Comparison of ENCODE assay signal across 8 cellular contexts in genomic region chr17:59565959-59566324, GRCh38. TPM values are rescaled to one million over a fixed set of nuclear protein-coding genes. Genes with fewer than 3 reads are reported as not detected.
DNase-seq lines count a peak whose midpoint lies in the region; ATAC-seq and TF ChIP-seq lines count a peak whose summit lies in the region.

No MANE protein-coding gene starts in this region.

- H3K4me1 Mint-ChIP-seq in nephron, result peaks cover 22% of the 10 kb centered on the region

- H3K56ac ChIP-seq in IMR-90 (ENCODE audit: extremely low read depth, insufficient read depth, low read length), result no peak overlapping the region

- H3K9me3 ChIP-seq in IMR-90 (ENCODE audit: control insufficient read depth, insufficient read depth, low read length) (no peaks in the 10 kb centered on the region), stomach smooth muscle (ENCODE audit: control insufficient read depth in 2 of 2, low read length in 2 of 2) (no peaks in the 10 kb centered on the region)

- no peak overlapping the region for H3K18ac ChIP-seq in IMR-90 (ENCODE audit: low read depth, low read length)

- H4K8ac ChIP-seq in IMR-90 (ENCODE audit: low read depth in 2 of 2, low read length in 2 of 2), result peak overlapping the region; percentile 25 to 81

- no peak overlapping the region for H2BK120ac ChIP-seq in IMR-90 (ENCODE audit: low read depth, low read length)

- peak overlapping the region; percentile 73 for H3K4me2 ChIP-seq in IMR-90 (ENCODE audit: low read depth, low read length)

- 0 out of 2 replicates have a peak, but pooled peaks cover 2% of the 10 kb centered on the region for H3K36me3 ChIP-seq in BJ (ENCODE audit: control insufficient read depth, insufficient read depth, low read length)
- H3K36me3 ChIP-seq in IMR-90 (ENCODE audit: control insufficient read depth, insufficient read depth, low read length), result peaks cover 2% of the 10 kb centered on the region; the same call in 1 of the 2 replicates
- no peaks in the 10 kb centered on the region for H3K36me3 ChIP-seq in stomach smooth muscle (ENCODE audit: control insufficient read depth in 2 of 2, insufficient read depth in 2 of 2, low read length in 2 of 2)

- H2AK9ac ChIP-seq in IMR-90 (replicated peaks; ENCODE audit: low read depth, low read length, poor library complexity), result peak overlapping the region; percentile 84

- 0 out of 2 replicates have a peak, but pooled peaks cover 2% of the 10 kb centered on the region for H3K9me1 ChIP-seq in IMR-90 (ENCODE audit: insufficient read depth, low read length)

- H3K14ac ChIP-seq in IMR-90 (replicated peaks; ENCODE audit: low read depth, low read length), result no peak overlapping the region

- H2BK15ac ChIP-seq in IMR-90 (ENCODE audit: low read depth, low read length), result no peak overlapping the region

- dilution Hi-C loops in IMR-90 (cut with HindIII; ENCODE audit: low sequenced_read_pairs, unreplicated experiment), result no loop called here

- WGBS in IMR-90 (ENCODE audit: extremely low coverage in 2 of 2, insufficient read length in 1 of 2), 2 experiments, result 0% methylated on average over 1 of the region's 9 CpGs; no CpG with 5 or more reads in 1 of the 2 experiments

- intact Hi-C loops in IMR-90 (cut with micrococcal nuclease), result no loop called here

- in situ Hi-C loops in IMR-90 (cut with MboI; ENCODE audit: low sequenced_read_pairs), result no loop called here

- DNase-seq in BJ (ENCODE audit: low read depth) (no peak), IMR-90 (peak; percentile 86), RPMI7951 (ENCODE audit: low read depth) (peak; percentile 77), fibroblast of the aortic adventitia (ENCODE audit: low read depth) (peak; percentile 78)
- peak; percentile 30 for DNase-seq in activated T-helper 9 cell treated with anti-CD3 and anti-CD28 coated beads, Interleukin-2, amount 50 U/mL, for 16 hours (ENCODE audit: low read depth)

- H3K4me1 ChIP-seq in IMR-90 (ENCODE audit: control insufficient read depth, insufficient read depth, low read length) (0 out of 2 replicates have a peak, but pooled peaks cover 2% of the 10 kb centered on the region), stomach smooth muscle (ENCODE audit: control insufficient read depth, insufficient read depth, low read length) (peaks cover 9% of the 10 kb centered on the region)

- no peak overlapping the region; the same call in 1 of the 2 replicates for H3K23ac ChIP-seq in IMR-90 (ENCODE audit: low read depth, low read length)

- peak overlapping the region; percentile 52 for H2BK5ac ChIP-seq in IMR-90 (ENCODE audit: low read depth, low read length, poor library complexity, severe bottlenecking)

- peak overlapping the region; percentile 62; the same call in 1 of the 2 replicates for H3K27ac ChIP-seq in IMR-90 (ENCODE audit: insufficient read depth, low read length)
- peak overlapping the region; percentile 89 for H3K27ac ChIP-seq in stomach smooth muscle (ENCODE audit: low read length)

- peak overlapping the region; percentile 100 for H2AFZ ChIP-seq in IMR-90 (replicated peaks; ENCODE audit: low read length, poor library complexity)

- H3K27me3 Mint-ChIP-seq in nephron (ENCODE audit: low read depth), result peaks cover 8% of the 10 kb centered on the region

- H4K5ac ChIP-seq in IMR-90 (ENCODE audit: low read depth, low read length), result no peak overlapping the region

- no peak for TF ChIP-seq RAD21 in IMR-90 (IDR thresholded peaks at IDR 0.05; ENCODE audit: low read length)

- CTCF ChIA-PET in BJ (lab: Yijun Ruan, JAX), result no interaction called here
- CTCF ChIA-PET in IMR-90 (lab: Yijun Ruan, JAX), result no interaction called here

- no peak for TF ChIP-seq POLR2A in IMR-90 (IDR thresholded peaks at IDR 0.05; ENCODE audit: low read depth, low read length)

- no peak overlapping the region for H2BK20ac ChIP-seq in IMR-90 (ENCODE audit: low read depth, low read length)

- no TSS peak for BruUV-seq in IMR-90 (replicated peaks; lab: Mats Ljungman, UMichigan)

- no peak overlapping the region; the same call in 1 of the 2 replicates for H4K91ac ChIP-seq in IMR-90 (ENCODE audit: insufficient read depth, low read depth, low read length)

- H3K9me3 Mint-ChIP-seq in nephron, result no peaks in the 10 kb centered on the region

- POLR2A ChIA-PET in BJ (lab: Charles Lee), result interaction anchor here (0.6 kb wide), 1 partner anchor 1228 kb away, joined by 3 read pairs; no protein-coding TSS in a partner anchor
- POLR2A ChIA-PET in IMR-90 (lab: Charles Lee; ENCODE audit: unreplicated experiment), result no interaction called here

- no peak overlapping the region for H3K4ac ChIP-seq in IMR-90 (ENCODE audit: low read depth, low read length)

- peak overlapping the region; percentile 90 for H3K4me3 ChIP-seq in BJ (ENCODE audit: low read depth, low read length)
- peak overlapping the region; percentile 91 for H3K4me3 ChIP-seq in IMR-90 (ENCODE audit: insufficient read depth, low read depth, low read length)
- peak overlapping the region; percentile 100 for H3K4me3 ChIP-seq in fibroblast of the aortic adventitia (ENCODE audit: low read depth, low read length)
- peak overlapping the region; percentile 99 for H3K4me3 ChIP-seq in stomach smooth muscle (ENCODE audit: low read length in 2 of 2)

- TF ChIP-seq CTCF in BJ (IDR thresholded peaks at IDR 0.05; ENCODE audit: insufficient read depth, low read depth, low read length) (no peak), IMR-90 (conservative IDR thresholded peaks at IDR 0.05; ENCODE audit: low read depth, low read length) (no peak), fibroblast of the aortic adventitia (IDR thresholded peaks at IDR 0.05; ENCODE audit: insufficient read depth, low read length) (no peak), nephron (IDR thresholded peaks at IDR 0.05; ENCODE audit: unreplicated experiment in 3 of 3) (no peak)

- H3K4me3 Mint-ChIP-seq in nephron, result peak overlapping the region; percentile 98 to 100 (median 99)

- H3K79me1 ChIP-seq in IMR-90 (ENCODE audit: low read depth in 1 of 2, low read length in 2 of 2), result peaks cover 6 to 28% of the 10 kb centered on the region in 2 experiments; a peak in 3 of 4 replicates

- H3K27ac Mint-ChIP-seq in nephron, result peak overlapping the region; percentile 76 to 95 (median 92)

- H3K9ac ChIP-seq in IMR-90 (ENCODE audit: low read depth, low read length), result peak overlapping the region; percentile 65
- peak overlapping the region; percentile 88 to 96 for H3K9ac ChIP-seq in stomach smooth muscle (ENCODE audit: low read length in 2 of 2)

- no peaks in the 10 kb centered on the region for H4K20me1 ChIP-seq in IMR-90 (ENCODE audit: insufficient read depth, low read length)

- ATAC-seq in GM19455 (IDR thresholded peaks at IDR 0.05; ENCODE audit: unreplicated experiment) (peak; percentile 66), IMR-90 (ENCODE audit: low read depth) (peak; percentile 86)

- peaks cover 11% of the 10 kb centered on the region for H3K36me3 Mint-ChIP-seq in nephron (ENCODE audit: low read depth)

- no peak overlapping the region for H2AK5ac ChIP-seq in IMR-90 (ENCODE audit: low read depth, low read length)

- H3K27me3 ChIP-seq in BJ (ENCODE audit: control insufficient read depth, insufficient read depth, low read length) (no peaks in the 10 kb centered on the region), IMR-90 (ENCODE audit: control insufficient read depth, insufficient read depth, low read length) (no peaks in the 10 kb centered on the region), stomach smooth muscle (ENCODE audit: control insufficient read depth in 1 of 2, insufficient read depth in 2 of 2, low read length in 2 of 2) (no peaks in the 10 kb centered on the region)

TF ChIP-seq in IMR-90, 13 proteins besides CTCF, POLR2A, EP300 and RAD21 (continues in another document):
- TF ChIP-seq RFX5 (IDR thresholded peaks at IDR 0.05; ENCODE audit: low read depth, low read length) (no peak), SMC3 (IDR thresholded peaks at IDR 0.05; ENCODE audit: low read depth, low read length) (no peak), MXI1 (IDR thresholded peaks at IDR 0.05; ENCODE audit: borderline replicate concordance, low read depth, low read length) (no peak), USF2 (IDR thresholded peaks at IDR 0.05; ENCODE audit: low read depth, low read length) (no peak), CHD1 (IDR thresholded peaks at IDR 0.05; ENCODE audit: low read depth, low read length) (no peak), MAZ (IDR thresholded peaks at IDR 0.05; ENCODE audit: borderline replicate concordance, low read depth, low read length) (no peak), NFE2L2 (IDR thresholded peaks at IDR 0.05; ENCODE audit: low read depth, low read length) (no peak), BHLHE40 (IDR thresholded peaks at IDR 0.05; ENCODE audit: low read depth, low read length) (no peak), RCOR1 (IDR thresholded peaks at IDR 0.05; ENCODE audit: insufficient replicate concordance, low read length) (no peak), CEBPB (IDR thresholded peaks at IDR 0.05; ENCODE audit: low read depth, low read length) (no peak), FOS (IDR thresholded peaks at IDR 0.05; ENCODE audit: low read depth, low read length) (no peak)

RNA-seq across cellular contexts. Expression of gene DHX40, which starts 0.5 kb away (rescaled TPM):
- polyA plus RNA-seq in BJ (2011; rRNA removed), result 19.0 and 37.7 TPM in 2 replicates
- polyA minus RNA-seq in BJ (2011; rRNA and poly(A)+ RNA removed), result 13.7 and 14.0 TPM in 2 replicates
- total RNA-seq in IMR-90 (2012; rRNA removed), result 44.4 and 54.2 TPM in 2 replicates
- polyA plus RNA-seq in IMR-90 (2012; rRNA removed), result 13.2 and 17.4 TPM in 2 replicates
- polyA plus RNA-seq in IMR-90 (2012; cell fraction: cytosol; rRNA removed), result 2.7 and 3.5 TPM in 2 replicates
- 1.5 and 13.8 TPM in 2 replicates for polyA plus RNA-seq in IMR-90 (2012; cell fraction: nucleus; rRNA removed; ENCODE audit: low replicate concordance)
- total RNA-seq in RPMI7951 (2014; rRNA removed; shearing (Covaris generic)), result 40.5 and 43.7 TPM in 2 replicates
- total RNA-seq in fibroblast of the aortic adventitia (ENCODE audit: low replicate concordance), result 57.2 and 68.5 TPM in 2 replicates

RNA-seq across cellular contexts. Expression of gene CLTC, which starts 53.8 kb away (rescaled TPM):
- polyA plus RNA-seq in BJ (2011; rRNA removed) (149 and 216 TPM in 2 replicates), IMR-90 (2012; rRNA removed) (156 and 181 TPM in 2 replicates)
- polyA minus RNA-seq in BJ (2011; rRNA and poly(A)+ RNA removed), result 420 and 473 TPM in 2 replicates
- total RNA-seq in IMR-90 (2012; rRNA removed) (576 and 641 TPM in 2 replicates), fibroblast of the aortic adventitia (ENCODE audit: low replicate concordance) (487 and 798 TPM in 2 replicates)
- polyA plus RNA-seq in IMR-90 (2012; cell fraction: cytosol; rRNA removed), result 72.2 and 169 TPM in 2 replicates
- 55.8 and 274 TPM in 2 replicates for polyA plus RNA-seq in IMR-90 (2012; cell fraction: nucleus; rRNA removed; ENCODE audit: low replicate concordance)
- 250 and 286 TPM in 2 replicates for total RNA-seq in RPMI7951 (2014; rRNA removed; shearing (Covaris generic))
